8 cellular contexts compared by ENCODE assay signal in genomic region chr14:31069343-31069742, GRCh38.
"Had no signal": no experiment of that assay in that cellular context is flagged by ENCODE, and none has a peak within 500 bp of the region (broad histone marks: within the 10 kb centered on the region; RNA-seq: fewer than 3 reads in every experiment).

No MANE protein-coding gene starts in this region.

- ATAC-seq: HCT116 had no signal

- DNase-seq: GM23248, GOT3, H7, HFFc6, Kasumi-1, KG1 had no signal

- H2AFZ ChIP-seq: GM23248 had no signal

- H3K9ac ChIP-seq: GM23248 had no signal

- H3K4me3 ChIP-seq: GM23248, HAP-1 had no signal

- H3K9me3 ChIP-seq: HAP-1 had no signal

- H3K36me3 ChIP-seq: HAP-1 had no signal
